8 cellular contexts compared by ENCODE assay signal in genomic region chr12:124518051-124518932, GRCh38. TPM values are rescaled to one million over a fixed set of nuclear protein-coding genes. Genes with fewer than 3 reads are reported as not detected.
DNase-seq lines count a peak whose midpoint lies in the region; ATAC-seq and TF ChIP-seq lines count a peak whose summit lies in the region.

No MANE protein-coding gene starts in this region.

- peaks cover 11% of the 10 kb centered on the region for H3K36me3 Mint-ChIP-seq in mesothelial cell of epicardium
- H3K36me3 Mint-ChIP-seq in activated CD4-positive, alpha-beta T cell treated with anti-CD3 and anti-CD28 coated beads, Interleukin-2, amount 10 ng/mL, durations not matched to agents 24 days and 14 days (ENCODE audit: low read depth): no peaks in the 10 kb centered on the region

- TF ChIP-seq CTCF in AG10803 (conservative IDR thresholded peaks at IDR 0.05; ENCODE audit: low read length): no peak
- no peak for TF ChIP-seq CTCF in mesothelial cell of epicardium (IDR thresholded peaks at IDR 0.05; ENCODE audit: unreplicated experiment)

- peak overlapping the region; percentile 70 for H3K4me3 ChIP-seq in AG10803 (ENCODE audit: low read length)

- DNase-seq in AG10803 (ENCODE audit: low read depth) (peak; percentile 100), Kasumi-1 (lab: John Stamatoyannopoulos, UW) (peak; percentile 71 to 75), SHP77 (lab: John Stamatoyannopoulos, UW) (peak; percentile 94 to 97), epidermal melanocyte (ENCODE audit: insufficient read length, low spot score) (peak; percentile 98), mesothelial cell of epicardium (ENCODE audit: low spot score in 2 of 2, unreplicated experiment in 2 of 2) (peak; percentile 93 to 99), ureter (ENCODE audit: low spot score) (peak; percentile 99)
- DNase-seq in activated CD4-positive, alpha-beta T cell treated with anti-CD3 and anti-CD28 coated beads, Interleukin-2, amount 10 ng/mL, durations not matched to agents 24 days and 14 days: no peak

- peak overlapping the region; percentile 85 for H3K4me3 Mint-ChIP-seq in mesothelial cell of epicardium
- H3K4me3 Mint-ChIP-seq in activated CD4-positive, alpha-beta T cell treated with anti-CD3 and anti-CD28 coated beads, Interleukin-2, amount 10 ng/mL, durations not matched to agents 24 days and 14 days: no peak overlapping the region

- no peak for ATAC-seq in HG03571 (IDR thresholded peaks at IDR 0.05; ENCODE audit: unreplicated experiment)

- peak overlapping the region; percentile 100 for H3K27ac Mint-ChIP-seq in mesothelial cell of epicardium
- no peak overlapping the region for H3K27ac Mint-ChIP-seq in activated CD4-positive, alpha-beta T cell treated with anti-CD3 and anti-CD28 coated beads, Interleukin-2, amount 10 ng/mL, durations not matched to agents 24 days and 14 days

- no peaks in the 10 kb centered on the region for H3K9me3 Mint-ChIP-seq in mesothelial cell of epicardium
- no peaks in the 10 kb centered on the region for H3K9me3 Mint-ChIP-seq in activated CD4-positive, alpha-beta T cell treated with anti-CD3 and anti-CD28 coated beads, Interleukin-2, amount 10 ng/mL, durations not matched to agents 24 days and 14 days

- intact Hi-C loops in activated CD4-positive, alpha-beta T cell treated with anti-CD3 and anti-CD28 coated beads, Interleukin-2, amount 10 ng/mL, durations not matched to agents 24 days and 14 days (cut with micrococcal nuclease): no loop called here

- H3K27me3 Mint-ChIP-seq in mesothelial cell of epicardium (ENCODE audit: low read depth): no peaks in the 10 kb centered on the region
- no peaks in the 10 kb centered on the region for H3K27me3 Mint-ChIP-seq in activated CD4-positive, alpha-beta T cell treated with anti-CD3 and anti-CD28 coated beads, Interleukin-2, amount 10 ng/mL, durations not matched to agents 24 days and 14 days

- peaks cover 58% of the 10 kb centered on the region for H3K4me1 Mint-ChIP-seq in mesothelial cell of epicardium
- peaks cover 1% of the 10 kb centered on the region for H3K4me1 Mint-ChIP-seq in activated CD4-positive, alpha-beta T cell treated with anti-CD3 and anti-CD28 coated beads, Interleukin-2, amount 10 ng/mL, durations not matched to agents 24 days and 14 days

RNA-seq across cellular contexts. Expression of gene NCOR2, which starts 49.1 kb away (rescaled TPM):
- total RNA-seq in mesothelial cell of epicardium (316 to 336 TPM (median 331 TPM) in 3 replicates), ureter (200 TPM)
- total RNA-seq in activated CD4-positive, alpha-beta T cell treated with anti-CD3 and anti-CD28 coated beads, Interleukin-2, amount 10 ng/mL, durations not matched to agents 24 days and 14 days: 125 and 128 TPM in 2 replicates
